ENCODE assay signal across 14 cellular contexts in the genomic region with DNA sequence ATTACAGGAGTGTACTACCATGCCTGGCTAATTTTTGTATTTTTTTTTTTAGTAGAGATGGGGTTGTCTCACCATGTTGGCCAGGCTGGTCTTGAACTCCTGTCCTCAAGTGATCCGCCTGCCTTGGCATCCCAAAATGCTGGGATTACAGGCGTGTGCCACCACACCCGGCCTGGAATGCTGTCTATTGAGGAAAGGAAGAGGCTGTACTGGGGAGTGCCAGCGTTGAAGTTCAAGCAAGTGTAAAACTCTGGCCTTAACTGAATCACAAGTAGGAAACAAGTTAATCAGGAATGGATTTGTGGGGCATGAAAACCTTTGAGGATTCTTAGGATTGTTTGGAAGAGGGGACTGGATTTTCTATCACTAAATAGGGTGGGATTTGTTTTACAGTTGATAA. TPM values are rescaled to one million over a fixed set of nuclear protein-coding genes. Genes with fewer than 3 reads are reported as not detected.
A peak's percentile ranks its signal among the peaks of the same experiment; 100 is the strongest.
DNase-seq lines count a peak whose midpoint lies in the region; ATAC-seq and TF ChIP-seq lines count a peak whose summit lies in the region.
"Had no signal": no experiment of that assay in that cellular context is flagged by ENCODE, and none has a peak within 500 bp of the region (broad histone marks: within the 10 kb centered on the region; RNA-seq: fewer than 3 reads in every experiment).

No MANE protein-coding gene starts in this region.

- no peaks in the 10 kb centered on the region for H3K27me3 Mint-ChIP-seq in activated naive CD4-positive, alpha-beta T cell treated with anti-CD3 and anti-CD28 coated beads, Interleukin-2, amount 50 U/mL, for 24 hours
- no peaks in the 10 kb centered on the region for H3K27me3 Mint-ChIP-seq in activated T-helper 1 cell treated with anti-CD3 and anti-CD28 coated beads, Interleukin-12 subunit alpha, Interleukin-12 subunit beta, Interleukin-2, Interleukin-4 antibody, amounts not matched to agents 30 ng/mL and 10 ng/mL and 1 ng/mL, durations not matched to agents 14 hours and 24 hours and 36 hours (ENCODE audit: insufficient read depth)
- H3K27me3 Mint-ChIP-seq in immature natural killer cell (ENCODE audit: low read depth in 3 of 3) (peaks cover 10 to 23% (median 12%) of the 10 kb centered on the region in 3 donors), type B pancreatic cell (peaks cover 21% of the 10 kb centered on the region)

- H3K9me3 Mint-ChIP-seq in activated naive CD4-positive, alpha-beta T cell treated with anti-CD3 and anti-CD28 coated beads, Interleukin-2, amount 50 U/mL, for 24 hours: no peaks in the 10 kb centered on the region
- no peaks in the 10 kb centered on the region for H3K9me3 Mint-ChIP-seq in activated naive CD4-positive, alpha-beta T cell treated with anti-CD3 and anti-CD28 coated beads, Interleukin-2, amount 50 U/mL, for 72 hours
- no peaks in the 10 kb centered on the region for H3K9me3 Mint-ChIP-seq in activated T-helper 1 cell treated with anti-CD3 and anti-CD28 coated beads, Interleukin-12 subunit alpha, Interleukin-12 subunit beta, Interleukin-2, Interleukin-4 antibody, amounts not matched to agents 30 ng/mL and 10 ng/mL and 1 ng/mL, durations not matched to agents 14 hours and 24 hours and 36 hours
- H3K9me3 Mint-ChIP-seq in immature natural killer cell: no peaks in the 10 kb centered on the region
- no peaks in the 10 kb centered on the region for H3K9me3 Mint-ChIP-seq in type B pancreatic cell

- TF ChIP-seq CTCF in type B pancreatic cell (conservative IDR thresholded peaks at IDR 0.05): no peak

- DNase-seq in activated naive CD4-positive, alpha-beta T cell treated with anti-CD3 and anti-CD28 coated beads, Interleukin-2, amount 50 U/mL, for 72 hours (ENCODE audit: low spot score in 2 of 2): no peak
- DNase-seq in activated T-helper 1 cell treated with anti-CD3 and anti-CD28 coated beads, Interleukin-12 subunit alpha, Interleukin-12 subunit beta, Interleukin-2, Interleukin-4 antibody, amounts not matched to agents 30 ng/mL and 10 ng/mL and 1 ng/mL, durations not matched to agents 14 hours and 24 hours and 36 hours (ENCODE audit: low spot score): no peak
- DNase-seq in immature natural killer cell (no peak), type B pancreatic cell (ENCODE audit: extremely low spot score, unreplicated experiment) (no peak), NCI-H146 treated with DMSO at 0.1 percent for 48 hours (lab: John Stamatoyannopoulos, UW; ENCODE audit: unreplicated experiment) (no peak), hippocampal formation (lab: John Stamatoyannopoulos, UW) (no peak)
- DNase-seq: central memory CD4-positive, alpha-beta T cell; DMS53; mammary epithelial cell; NCI-H2081; SJCRH30; uterus had no signal

- H3K4me3 Mint-ChIP-seq in activated naive CD4-positive, alpha-beta T cell treated with anti-CD3 and anti-CD28 coated beads, Interleukin-2, amount 50 U/mL, for 24 hours: peak overlapping the region; percentile 62
- peak overlapping the region; percentile 56 for H3K4me3 Mint-ChIP-seq in activated T-helper 1 cell treated with anti-CD3 and anti-CD28 coated beads, Interleukin-12 subunit alpha, Interleukin-12 subunit beta, Interleukin-2, Interleukin-4 antibody, amounts not matched to agents 30 ng/mL and 10 ng/mL and 1 ng/mL, durations not matched to agents 14 hours and 24 hours and 36 hours
- H3K4me3 Mint-ChIP-seq in immature natural killer cell: peak overlapping the region; percentile 18 to 65 (median 49)
- H3K4me3 Mint-ChIP-seq in type B pancreatic cell: peak overlapping the region; percentile 94

- ATAC-seq in activated naive CD4-positive, alpha-beta T cell treated with anti-CD3 and anti-CD28 coated beads, Interleukin-2, amount 50 U/mL, for 72 hours: no peak
- no peak for ATAC-seq in GM19324 (IDR thresholded peaks at IDR 0.05; ENCODE audit: low FRiP score, unreplicated experiment)

- intact Hi-C loops in activated T-helper 1 cell treated with anti-CD3 and anti-CD28 coated beads, Interleukin-12 subunit alpha, Interleukin-12 subunit beta, Interleukin-2, Interleukin-4 antibody, amounts not matched to agents 30 ng/mL and 10 ng/mL and 1 ng/mL, durations not matched to agents 14 hours and 24 hours and 36 hours (cut with micrococcal nuclease): loop anchor here (5.0 kb wide), 1 partner anchor 772 kb away; a partner anchor contains a TSS

- H3K4me1 Mint-ChIP-seq in activated naive CD4-positive, alpha-beta T cell treated with anti-CD3 and anti-CD28 coated beads, Interleukin-2, amount 50 U/mL, for 24 hours: peaks cover 37% of the 10 kb centered on the region
- peaks cover 20% of the 10 kb centered on the region for H3K4me1 Mint-ChIP-seq in activated T-helper 1 cell treated with anti-CD3 and anti-CD28 coated beads, Interleukin-12 subunit alpha, Interleukin-12 subunit beta, Interleukin-2, Interleukin-4 antibody, amounts not matched to agents 30 ng/mL and 10 ng/mL and 1 ng/mL, durations not matched to agents 14 hours and 24 hours and 36 hours (ENCODE audit: low read depth)
- H3K4me1 Mint-ChIP-seq in immature natural killer cell (peaks cover 50 to 56% of the 10 kb centered on the region in 2 donors), type B pancreatic cell (ENCODE audit: unreplicated experiment) (peaks cover 18% of the 10 kb centered on the region)

- peak overlapping the region; percentile 8 for H3K27ac Mint-ChIP-seq in activated naive CD4-positive, alpha-beta T cell treated with anti-CD3 and anti-CD28 coated beads, Interleukin-2, amount 50 U/mL, for 24 hours
- H3K27ac Mint-ChIP-seq in activated naive CD4-positive, alpha-beta T cell treated with anti-CD3 and anti-CD28 coated beads, Interleukin-2, amount 50 U/mL, for 72 hours: peak overlapping the region in 1 of 2 donors; percentile 91
- peak overlapping the region; percentile 53 for H3K27ac Mint-ChIP-seq in activated T-helper 1 cell treated with anti-CD3 and anti-CD28 coated beads, Interleukin-12 subunit alpha, Interleukin-12 subunit beta, Interleukin-2, Interleukin-4 antibody, amounts not matched to agents 30 ng/mL and 10 ng/mL and 1 ng/mL, durations not matched to agents 14 hours and 24 hours and 36 hours
- peak overlapping the region in 4 of 6 donors; percentile 7 to 87 (median 61) for H3K27ac Mint-ChIP-seq in immature natural killer cell
- H3K27ac Mint-ChIP-seq in type B pancreatic cell: peak overlapping the region; percentile 97

- H3K36me3 Mint-ChIP-seq in activated naive CD4-positive, alpha-beta T cell treated with anti-CD3 and anti-CD28 coated beads, Interleukin-2, amount 50 U/mL, for 24 hours: no peaks in the 10 kb centered on the region
- H3K36me3 Mint-ChIP-seq in activated naive CD4-positive, alpha-beta T cell treated with anti-CD3 and anti-CD28 coated beads, Interleukin-2, amount 50 U/mL, for 72 hours: no peaks in the 10 kb centered on the region
- no peaks in the 10 kb centered on the region for H3K36me3 Mint-ChIP-seq in activated T-helper 1 cell treated with anti-CD3 and anti-CD28 coated beads, Interleukin-12 subunit alpha, Interleukin-12 subunit beta, Interleukin-2, Interleukin-4 antibody, amounts not matched to agents 30 ng/mL and 10 ng/mL and 1 ng/mL, durations not matched to agents 14 hours and 24 hours and 36 hours (ENCODE audit: low read depth)
- H3K36me3 Mint-ChIP-seq in immature natural killer cell: no peaks in the 10 kb centered on the region
- no peaks in the 10 kb centered on the region for H3K36me3 Mint-ChIP-seq in type B pancreatic cell

RNA-seq across cellular contexts. Expression of a gene that starts 1.4 kb away (rescaled TPM):
- total RNA-seq in activated naive CD4-positive, alpha-beta T cell treated with anti-CD3 and anti-CD28 coated beads, Interleukin-2, amount 50 U/mL, for 72 hours: 10 to 100 TPM; 30.6 to 38.6 TPM
- total RNA-seq in activated T-helper 1 cell treated with anti-CD3 and anti-CD28 coated beads, Interleukin-12 subunit alpha, Interleukin-12 subunit beta, Interleukin-2, Interleukin-4 antibody, amounts not matched to agents 30 ng/mL and 10 ng/mL and 1 ng/mL, durations not matched to agents 14 hours and 24 hours and 36 hours: 33.5 and 34.6 TPM in 2 replicates
- polyA plus RNA-seq in immature natural killer cell: 10 to 100 TPM; 11.8 to 15.0 (median 13.1) TPM
- 46.4 and 47.5 TPM in 2 replicates for total RNA-seq in type B pancreatic cell (ENCODE audit: low replicate concordance)

RNA-seq across cellular contexts. Expression of a gene that starts 32.3 kb away (rescaled TPM):
- not detected for total RNA-seq in activated naive CD4-positive, alpha-beta T cell treated with anti-CD3 and anti-CD28 coated beads, Interleukin-2, amount 50 U/mL, for 72 hours
- not detected in 2 replicates for total RNA-seq in activated T-helper 1 cell treated with anti-CD3 and anti-CD28 coated beads, Interleukin-12 subunit alpha, Interleukin-12 subunit beta, Interleukin-2, Interleukin-4 antibody, amounts not matched to agents 30 ng/mL and 10 ng/mL and 1 ng/mL, durations not matched to agents 14 hours and 24 hours and 36 hours
- under 1 TPM; 0.38 to 0.97 (median 0.45) TPM for polyA plus RNA-seq in immature natural killer cell
- total RNA-seq in type B pancreatic cell (ENCODE audit: low replicate concordance): 5.3 and 8.4 TPM in 2 replicates
